1 cellular context compared by ENCODE assay signal in the genomic region with DNA sequence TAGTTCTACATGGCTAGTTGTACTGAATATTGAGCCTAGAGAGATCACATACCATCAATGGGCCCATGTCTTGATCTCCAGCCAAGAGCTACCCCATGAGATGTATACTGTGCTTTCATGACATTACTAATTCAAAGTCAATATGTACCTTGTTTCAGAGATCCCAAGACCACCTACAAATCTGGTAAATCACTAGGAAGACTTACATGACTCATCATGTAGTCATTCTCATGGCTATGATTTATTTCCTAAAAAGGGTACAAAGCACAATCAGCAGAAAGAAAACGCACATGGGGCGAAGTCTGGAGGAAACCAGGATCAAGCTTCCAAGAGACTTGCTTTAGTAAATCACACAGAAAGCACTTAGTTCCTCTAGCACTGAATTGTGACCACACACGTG.
TF ChIP-seq lines count a peak whose summit lies in the region.

No MANE protein-coding gene starts in this region.

TF ChIP-seq in A549, 52 proteins besides CTCF, POLR2A, EP300 and RAD21 (continued from another document):
- TF ChIP-seq POLR2AphosphoS2 (conservative IDR thresholded peaks at IDR 0.05; ENCODE audit: low read length) (no peak), MAFK (IDR thresholded peaks at IDR 0.05; ENCODE audit: partially characterized antibody) (peak; percentile 71), TP53 (CRISPR knock-in tag; IDR thresholded peaks at IDR 0.05) (no peak), NPAS2 (CRISPR knock-in tag; IDR thresholded peaks at IDR 0.05; ENCODE audit: borderline replicate concordance) (no peak), HOXB5 (CRISPR knock-in tag; IDR thresholded peaks at IDR 0.05) (no peak), JUN (IDR thresholded peaks at IDR 0.05) (peak in 1 of 2 experiments; percentile 58; a peak in 1 of 5 replicates), RFX5 (IDR thresholded peaks at IDR 0.05) (no peak)
